Comparison of ENCODE assay signal across 16 cellular contexts in genomic region chr11:3047637-3048036, GRCh38. TPM values are rescaled to one million over a fixed set of nuclear protein-coding genes. Genes with fewer than 3 reads are reported as not detected.
DNase-seq lines count a peak whose midpoint lies in the region; ATAC-seq, FAIRE-seq and TF ChIP-seq lines count a peak whose summit lies in the region.
"Had no signal": no experiment of that assay in that cellular context is flagged by ENCODE, and none has a peak within 500 bp of the region (broad histone marks: within the 10 kb centered on the region; RNA-seq: fewer than 3 reads in every experiment).

No MANE protein-coding gene starts in this region.

- H3K14ac ChIP-seq in mesenchymal stem cell (ENCODE audit: low read length in 2 of 2): peak overlapping the region in 1 of 2 experiments; percentile 2

- peak overlapping the region in 1 of 2 experiments; percentile 7 for H3K18ac ChIP-seq in mesenchymal stem cell (ENCODE audit: low read depth in 1 of 2, low read length in 2 of 2)

- no peak for TF ChIP-seq EP300 in GM12878 (IDR thresholded peaks at IDR 0.05; ENCODE audit: borderline replicate concordance in 1 of 2, control insufficient read depth in 1 of 2, low read depth in 2 of 2, low read length in 2 of 2)

- H2AFZ ChIP-seq in GM23338 (no peak overlapping the region), GM12878 (ENCODE audit: control insufficient read depth, low read depth, low read length) (no peak overlapping the region), mesenchymal stem cell (ENCODE audit: low read depth, low read length) (no peak overlapping the region)

- no peaks in the 10 kb centered on the region for H3K9me3 ChIP-seq in GM12878 (replicated peaks; ENCODE audit: control insufficient read depth, insufficient read depth, low read length)
- no peaks in the 10 kb centered on the region for H3K9me3 ChIP-seq in mesenchymal stem cell (ENCODE audit: control insufficient read depth, low read length)
- H3K9me3 ChIP-seq: SJCRH30 had no signal

- peaks cover 25% of the 10 kb centered on the region for H3K79me1 ChIP-seq in mesenchymal stem cell (replicated peaks; ENCODE audit: low read length, poor library complexity, severe bottlenecking)

- no peak overlapping the region for H4K8ac ChIP-seq in mesenchymal stem cell (ENCODE audit: low read length)

- H4K20me1 ChIP-seq in GM23338 (replicated peaks; ENCODE audit: insufficient read depth): peaks cover 62% of the 10 kb centered on the region; the same call in 1 of the 2 replicates
- peaks cover 3% of the 10 kb centered on the region; the same call in 1 of the 2 replicates for H4K20me1 ChIP-seq in GM12878 (ENCODE audit: control insufficient read depth, insufficient read depth)

- peak overlapping the region; percentile 43 for H3K27ac Mint-ChIP-seq in activated CD4-positive, alpha-beta memory T cell treated with anti-CD3 and anti-CD28 coated beads for 36 hours
- H3K27ac Mint-ChIP-seq in activated CD4-positive, alpha-beta memory T cell treated with anti-CD3 and anti-CD28 coated beads, Interleukin-2, amount 10 ng/mL, durations not matched to agents 7 days and 5 days: no peak overlapping the region
- H3K27ac Mint-ChIP-seq in GM23338: no peak overlapping the region
- no peak overlapping the region for H3K27ac Mint-ChIP-seq in activated CD4-positive, alpha-beta T cell treated with anti-CD3 and anti-CD28 coated beads, Interleukin-2, amount 10 ng/mL, durations not matched to agents 24 days and 14 days

- no peak for ATAC-seq in GM23338
- ATAC-seq in GM12878: no peak
- ATAC-seq: HCT116 had no signal

- H2BK15ac ChIP-seq in mesenchymal stem cell (ENCODE audit: low read depth, poor library complexity, severe bottlenecking): no peak overlapping the region

- DNase-seq in activated CD4-positive, alpha-beta memory T cell treated with anti-CD3 and anti-CD28 coated beads for 36 hours: no peak
- no peak for DNase-seq in activated CD4-positive, alpha-beta memory T cell treated with anti-CD3 and anti-CD28 coated beads, Interleukin-2, amount 10 ng/mL, durations not matched to agents 7 days and 5 days
- no peak for DNase-seq in GM23338 (ENCODE audit: low spot score)
- DNase-seq in GM12878 (ENCODE audit: low read depth, low spot score): no peak
- DNase-seq in mesenchymal stem cell: no peak
- no peak for DNase-seq in activated CD4-positive, alpha-beta T cell treated with anti-CD3 and anti-CD28 coated beads, Interleukin-2, amount 10 ng/mL, durations not matched to agents 24 days and 14 days
- DNase-seq in brain microvascular endothelial cell: no peak
- no peak for DNase-seq in RKO (ENCODE audit: low spot score)
- DNase-seq: C1 segment of cervical spinal cord, DMS 273 treated with DMSO at 0.1 percent for 48 hours, NCI-H2227 treated with DMSO at 0.1 percent for 48 hours, NCI-H526, RPMI8226, SJCRH30 had no signal

- no peak for TF ChIP-seq RAD21 in GM12878 (IDR thresholded peaks at IDR 0.05; ENCODE audit: insufficient read depth, low read depth, low read length)

- H3K27me3 ChIP-seq in GM23338 (ENCODE audit: insufficient read depth): no peaks in the 10 kb centered on the region
- H3K27me3 ChIP-seq in GM12878 (replicated peaks in 1 of 2; ENCODE audit: control insufficient read depth in 2 of 2, insufficient read depth in 2 of 2, low read length in 1 of 2): no peaks in the 10 kb centered on the region
- no peaks in the 10 kb centered on the region for H3K27me3 ChIP-seq in mesenchymal stem cell (ENCODE audit: control insufficient read depth in 1 of 2, insufficient read depth in 1 of 2, low read length in 2 of 2)
- H3K27me3 ChIP-seq in brain microvascular endothelial cell (replicated peaks): no peaks in the 10 kb centered on the region
- H3K27me3 ChIP-seq: SJCRH30 had no signal

- H3K4me2 ChIP-seq in GM23338 (no peak overlapping the region), GM12878 (ENCODE audit: control insufficient read depth, insufficient read depth) (no peak overlapping the region), mesenchymal stem cell (ENCODE audit: low read length, poor library complexity, severe bottlenecking) (no peak overlapping the region)

- no TSS peak for BruUV-seq in GM12878 (replicated peaks; lab: Mats Ljungman, UMichigan)

- H3K79me2 ChIP-seq in GM23338 (replicated peaks; ENCODE audit: insufficient read depth) (peaks cover 100% of the 10 kb centered on the region), GM12878 (ENCODE audit: control insufficient read depth, insufficient read depth, low read length) (peaks cover 53% of the 10 kb centered on the region)

- FAIRE-seq in GM12878 (lab: Jason Lieb, UNC): no peak

- H2BK12ac ChIP-seq in mesenchymal stem cell (ENCODE audit: low read length in 2 of 2): peak overlapping the region in 1 of 2 experiments; percentile 0

- H3K36me3 Mint-ChIP-seq in activated CD4-positive, alpha-beta memory T cell treated with anti-CD3 and anti-CD28 coated beads for 36 hours: peaks cover 14% of the 10 kb centered on the region
- H3K36me3 Mint-ChIP-seq in activated CD4-positive, alpha-beta memory T cell treated with anti-CD3 and anti-CD28 coated beads, Interleukin-2, amount 10 ng/mL, durations not matched to agents 7 days and 5 days (ENCODE audit: low read depth): peaks cover 51% of the 10 kb centered on the region
- H3K36me3 Mint-ChIP-seq in GM23338 (ENCODE audit: low read depth): peaks cover 43% of the 10 kb centered on the region
- H3K36me3 Mint-ChIP-seq in activated CD4-positive, alpha-beta T cell treated with anti-CD3 and anti-CD28 coated beads, Interleukin-2, amount 10 ng/mL, durations not matched to agents 24 days and 14 days (ENCODE audit: low read depth): peaks cover 19% of the 10 kb centered on the region

- H2BK120ac ChIP-seq in mesenchymal stem cell (ENCODE audit: low read depth, low read length): no peak overlapping the region

- 97% methylated on average over 16 of the region's 16 CpGs for WGBS in GM12878 (ENCODE audit: insufficient coverage, insufficient replicate concordance, low lambda C conversion rate, missing lambda C conversion rate)
- 94% methylated on average over 16 of the region's 16 CpGs for WGBS in mesenchymal stem cell

- H3K4me1 ChIP-seq in GM23338 (ENCODE audit: insufficient read depth) (peaks cover 15% of the 10 kb centered on the region), GM12878 (ENCODE audit: control insufficient read depth, insufficient read depth, low read length) (peaks cover 29% of the 10 kb centered on the region), mesenchymal stem cell (ENCODE audit: control insufficient read depth, insufficient read depth, low read depth, low read length) (peaks cover 71% of the 10 kb centered on the region)

- no peaks in the 10 kb centered on the region for H3K27me3 Mint-ChIP-seq in activated CD4-positive, alpha-beta memory T cell treated with anti-CD3 and anti-CD28 coated beads for 36 hours
- H3K27me3 Mint-ChIP-seq in activated CD4-positive, alpha-beta memory T cell treated with anti-CD3 and anti-CD28 coated beads, Interleukin-2, amount 10 ng/mL, durations not matched to agents 7 days and 5 days: no peaks in the 10 kb centered on the region
- H3K27me3 Mint-ChIP-seq in GM23338 (ENCODE audit: insufficient read depth, low read depth, poor library complexity): peaks cover 12% of the 10 kb centered on the region
- no peaks in the 10 kb centered on the region for H3K27me3 Mint-ChIP-seq in activated CD4-positive, alpha-beta T cell treated with anti-CD3 and anti-CD28 coated beads, Interleukin-2, amount 10 ng/mL, durations not matched to agents 24 days and 14 days

- no peak overlapping the region for H3K4ac ChIP-seq in mesenchymal stem cell (ENCODE audit: low read depth in 1 of 2, low read length in 2 of 2)

- no peak overlapping the region for H3K4me3 Mint-ChIP-seq in activated CD4-positive, alpha-beta memory T cell treated with anti-CD3 and anti-CD28 coated beads for 36 hours
- H3K4me3 Mint-ChIP-seq in activated CD4-positive, alpha-beta memory T cell treated with anti-CD3 and anti-CD28 coated beads, Interleukin-2, amount 10 ng/mL, durations not matched to agents 7 days and 5 days: no peak overlapping the region
- no peak overlapping the region for H3K4me3 Mint-ChIP-seq in GM23338
- no peak overlapping the region for H3K4me3 Mint-ChIP-seq in activated CD4-positive, alpha-beta T cell treated with anti-CD3 and anti-CD28 coated beads, Interleukin-2, amount 10 ng/mL, durations not matched to agents 24 days and 14 days

- SMC1A ChIA-PET in GM12878 (lab: Charles Lee; ENCODE audit: uncharacterized antibody, unreplicated experiment): interaction anchor here (0.6 kb wide), 1 partner anchor 10 kb away, joined by 3 read pairs; no protein-coding TSS in a partner anchor

- no peaks in the 10 kb centered on the region for H3K9me3 Mint-ChIP-seq in activated CD4-positive, alpha-beta memory T cell treated with anti-CD3 and anti-CD28 coated beads for 36 hours
- no peaks in the 10 kb centered on the region for H3K9me3 Mint-ChIP-seq in activated CD4-positive, alpha-beta memory T cell treated with anti-CD3 and anti-CD28 coated beads, Interleukin-2, amount 10 ng/mL, durations not matched to agents 7 days and 5 days
- H3K9me3 Mint-ChIP-seq in GM23338: no peaks in the 10 kb centered on the region
- no peaks in the 10 kb centered on the region for H3K9me3 Mint-ChIP-seq in activated CD4-positive, alpha-beta T cell treated with anti-CD3 and anti-CD28 coated beads, Interleukin-2, amount 10 ng/mL, durations not matched to agents 24 days and 14 days

- H3K36me3 ChIP-seq in GM23338 (ENCODE audit: insufficient read depth): no peaks in the 10 kb centered on the region; the same call in none of the 2 replicates
- peaks cover 0 to 17% of the 10 kb centered on the region in 2 experiments; a peak in 2 of 4 replicates for H3K36me3 ChIP-seq in GM12878 (ENCODE audit: control insufficient read depth in 2 of 2, insufficient read depth in 2 of 2, low read length in 1 of 2)
- H3K36me3 ChIP-seq in mesenchymal stem cell (ENCODE audit: control insufficient read depth in 1 of 2, insufficient read depth in 2 of 2, low read depth in 1 of 2, low read length in 2 of 2): peaks cover 39 to 40% of the 10 kb centered on the region in 2 experiments
- peaks cover 11% of the 10 kb centered on the region for H3K36me3 ChIP-seq in brain microvascular endothelial cell (replicated peaks)

- no peaks in the 10 kb centered on the region for H3F3A ChIP-seq in GM23338 (replicated peaks; ENCODE audit: low read depth)

- peaks cover 40% of the 10 kb centered on the region for H3K4me1 Mint-ChIP-seq in activated CD4-positive, alpha-beta memory T cell treated with anti-CD3 and anti-CD28 coated beads for 36 hours (ENCODE audit: low read depth)
- H3K4me1 Mint-ChIP-seq in activated CD4-positive, alpha-beta memory T cell treated with anti-CD3 and anti-CD28 coated beads, Interleukin-2, amount 10 ng/mL, durations not matched to agents 7 days and 5 days: peaks cover 38% of the 10 kb centered on the region
- peaks cover 37% of the 10 kb centered on the region for H3K4me1 Mint-ChIP-seq in GM23338
- peaks cover 16% of the 10 kb centered on the region for H3K4me1 Mint-ChIP-seq in activated CD4-positive, alpha-beta T cell treated with anti-CD3 and anti-CD28 coated beads, Interleukin-2, amount 10 ng/mL, durations not matched to agents 24 days and 14 days

- TF ChIP-seq POLR2A in GM12878 (IDR thresholded peaks at IDR 0.05; ENCODE audit: low read depth, low read length): peak; percentile 47

- peak overlapping the region; percentile 47 for H2AK5ac ChIP-seq in mesenchymal stem cell (ENCODE audit: low read length, severe bottlenecking)

- CTCF ChIA-PET in activated CD4-positive, alpha-beta memory T cell treated with anti-CD3 and anti-CD28 coated beads for 36 hours (lab: Charles Lee): interaction anchor here (1.0 to 5.0 kb wide), 5 partner anchors 10 to 44 kb away, joined by 3 to 64 read pairs (median 7); no protein-coding TSS in a partner anchor
- CTCF ChIA-PET in activated CD4-positive, alpha-beta memory T cell treated with anti-CD3 and anti-CD28 coated beads, Interleukin-2, amount 10 ng/mL, durations not matched to agents 7 days and 5 days (lab: Charles Lee): interaction anchor here (6.4 kb wide), 1 partner anchor 10 kb away, joined by 35 read pairs; no protein-coding TSS in a partner anchor
- CTCF ChIA-PET in GM12878 (lab: Yijun Ruan, JAX): interaction anchor here (0.7 to 8.2 kb wide), 4 partner anchors 10 to 43 kb away, joined by 4 to 95 read pairs (median 40); partner anchors contain the start of gene CARS1

- no peak overlapping the region for H4K91ac ChIP-seq in mesenchymal stem cell (ENCODE audit: low read length)

- in situ Hi-C loops in GM12878 (cut with MboI) (no loop called here), brain microvascular endothelial cell (cut with HindIII; ENCODE audit: low pct_ligation_motif_present, low sequenced_read_pairs) (no loop called here)

- intact Hi-C loops in activated CD4-positive, alpha-beta memory T cell treated with anti-CD3 and anti-CD28 coated beads for 36 hours (cut with micrococcal nuclease): no loop called here
- intact Hi-C loops in GM12878 (cut with micrococcal nuclease; ENCODE audit: unreplicated experiment): no loop called here
- intact Hi-C loops in activated CD4-positive, alpha-beta T cell treated with anti-CD3 and anti-CD28 coated beads, Interleukin-2, amount 10 ng/mL, durations not matched to agents 24 days and 14 days (cut with micrococcal nuclease): no loop called here

- H3K23ac ChIP-seq in mesenchymal stem cell (ENCODE audit: low read length in 2 of 2): no peak overlapping the region

- TF ChIP-seq CTCF in GM23338 (conservative IDR thresholded peaks at IDR 0.05; ENCODE audit: low read depth in 2 of 2) (no peak), GM12878 (IDR thresholded peaks at IDR 0.05 in 2 of 3, conservative IDR thresholded peaks at IDR 0.05 in 1 of 3; ENCODE audit: control insufficient read depth in 2 of 3, extremely low read depth in 1 of 3, insufficient read depth in 1 of 3, low read depth in 3 of 3, low read length in 3 of 3) (no peak), brain microvascular endothelial cell (IDR thresholded peaks at IDR 0.05; ENCODE audit: low read depth, low read length, missing control alignments) (no peak)

- RAD21 ChIA-PET in GM12878 (lab: Charles Lee; ENCODE audit: unreplicated experiment): no interaction called here

- no peak overlapping the region for H2BK5ac ChIP-seq in mesenchymal stem cell (ENCODE audit: low read depth, low read length, poor library complexity, severe bottlenecking)

- H3K4me3 ChIP-seq in GM23338: no peak overlapping the region
- no peak overlapping the region for H3K4me3 ChIP-seq in GM12878
- H3K4me3 ChIP-seq in mesenchymal stem cell (ENCODE audit: insufficient read depth in 1 of 2, low read depth in 1 of 2, low read length in 2 of 2): no peak overlapping the region
- H3K4me3 ChIP-seq in brain microvascular endothelial cell (ENCODE audit: low read depth, low read length): no peak overlapping the region
- H3K4me3 ChIP-seq: SJCRH30 had no signal

- H3K9ac ChIP-seq in GM12878 (ENCODE audit: control insufficient read depth, insufficient read depth, low read length): no peak overlapping the region
- no peak overlapping the region for H3K9ac ChIP-seq in mesenchymal stem cell (ENCODE audit: low read length)

- H3K9me2 ChIP-seq in GM23338 (ENCODE audit: insufficient read depth): no peaks in the 10 kb centered on the region

- POLR2A ChIA-PET in activated CD4-positive, alpha-beta memory T cell treated with anti-CD3 and anti-CD28 coated beads for 36 hours (lab: Charles Lee): no interaction called here
- POLR2A ChIA-PET in activated CD4-positive, alpha-beta memory T cell treated with anti-CD3 and anti-CD28 coated beads, Interleukin-2, amount 10 ng/mL, durations not matched to agents 7 days and 5 days (lab: Charles Lee): interaction anchor here (0.8 to 0.9 kb wide), 2 partner anchors 9 to 33 kb away, joined by 3 to 6 read pairs; partner anchors contain the start of gene CARS1
- POLR2A ChIA-PET in GM12878 (lab: Charles Lee): interaction anchor here (1.1 kb wide), 1 partner anchor 13 kb away, joined by 3 read pairs; no protein-coding TSS in a partner anchor

- H3K27ac ChIP-seq in GM23338 (ENCODE audit: low read depth): peak overlapping the region; percentile 32; the same call in 1 of the 2 replicates
- no peak overlapping the region for H3K27ac ChIP-seq in GM12878 (ENCODE audit: control insufficient read depth, insufficient read depth)
- H3K27ac ChIP-seq in mesenchymal stem cell (ENCODE audit: low read length, poor library complexity, severe bottlenecking): no peak overlapping the region
- no peak overlapping the region for H3K27ac ChIP-seq in brain microvascular endothelial cell
- H3K27ac ChIP-seq: 22Rv1, SJCRH30 had no signal

RNA-seq across cellular contexts. Expression of gene CARS1, which starts 9.6 kb away (rescaled TPM):
- 10 to 100 TPM; 94.7 to 97.5 TPM for total RNA-seq in activated CD4-positive, alpha-beta memory T cell treated with anti-CD3 and anti-CD28 coated beads for 36 hours
- total RNA-seq in activated CD4-positive, alpha-beta memory T cell treated with anti-CD3 and anti-CD28 coated beads, Interleukin-2, amount 10 ng/mL, durations not matched to agents 7 days and 5 days: 100 to 1,000 TPM; 106 to 121 TPM
- total RNA-seq in GM23338 (2014; rRNA removed; shearing (Covaris generic)): 94.1 and 95.9 TPM in 2 replicates
- polyA plus RNA-seq in GM23338 (2016; fragmentation: Nextera tagmentation; extraction: Ambion mirVana): 71.0 and 72.9 TPM in 2 replicates
- 82.2 and 99.9 TPM in 2 replicates for total RNA-seq in GM12878 (2013; cell fraction: nucleolus; rRNA removed)
- total RNA-seq in GM12878 (2014; rRNA removed): 42.2 and 44.1 TPM in 2 replicates
- total RNA-seq in GM12878 (2014; rRNA removed; fragmentation: Illumina TruSeq; extraction: Trizol): 32.9 and 33.9 TPM in 2 replicates
- total RNA-seq in GM12878 (2021): 49.2 TPM in 2 replicates
- polyA plus RNA-seq in GM12878 (2011; ENCODE audit: low read depth): 31.3 TPM
- 51.4 and 60.6 TPM in 2 replicates for polyA plus RNA-seq in GM12878 (2011; rRNA removed)
- 43.0 and 45.6 TPM in 2 replicates for polyA plus RNA-seq in GM12878 (2011; cell fraction: cytosol; rRNA removed)
- polyA plus RNA-seq in GM12878 (2011; cell fraction: nucleus; rRNA removed): 128 and 145 TPM in 2 replicates
- 44.0 and 47.5 TPM in 2 replicates for polyA plus RNA-seq in GM12878 (2012)
- 35.7 and 42.9 TPM in 2 replicates for polyA plus RNA-seq in GM12878 (2014; fragmentation: Illumina TruSeq; extraction: Trizol)
- 10 to 100 TPM in 1 of 2 experiments, 1 to 10 TPM in 1; 7.8 to 19.7 TPM for polyA plus RNA-seq in GM12878 (2014; fragmentation: Nextera tagmentation; extraction: Ambion mirVana)
- 51.0 and 52.5 TPM in 2 replicates for polyA plus RNA-seq in GM12878 (2014; rRNA removed)
- polyA plus RNA-seq in GM12878 (2016; fragmentation: Nextera tagmentation; extraction: Ambion mirVana): 10 to 100 TPM; 48.6 to 51.7 TPM
- polyA minus RNA-seq in GM12878 (2011; rRNA and poly(A)+ RNA removed): 41.5 and 48.6 TPM in 2 replicates
- 16.4 and 20.3 TPM in 2 replicates for polyA minus RNA-seq in GM12878 (2011; cell fraction: cytosol; rRNA and poly(A)+ RNA removed)
- 46.5 and 65.3 TPM in 2 replicates for polyA minus RNA-seq in GM12878 (2011; cell fraction: nucleus; rRNA and poly(A)+ RNA removed)
- 70.6 TPM for polyA plus RNA-seq in mesenchymal stem cell (2013, experiment 1 of 2)
- 69.9 TPM for polyA plus RNA-seq in mesenchymal stem cell (2013, experiment 2 of 2)
- total RNA-seq in activated CD4-positive, alpha-beta T cell treated with anti-CD3 and anti-CD28 coated beads, Interleukin-2, amount 10 ng/mL, durations not matched to agents 24 days and 14 days: 56.5 and 63.1 TPM in 2 replicates

RNA-seq across cellular contexts. Expression of gene NAP1L4, which starts 55.5 kb away (rescaled TPM):
- total RNA-seq in activated CD4-positive, alpha-beta memory T cell treated with anti-CD3 and anti-CD28 coated beads for 36 hours: 100 to 1,000 TPM; 261 to 263 TPM
- total RNA-seq in activated CD4-positive, alpha-beta memory T cell treated with anti-CD3 and anti-CD28 coated beads, Interleukin-2, amount 10 ng/mL, durations not matched to agents 7 days and 5 days: 100 to 1,000 TPM; 299 to 314 TPM
- total RNA-seq in GM23338 (2014; rRNA removed; shearing (Covaris generic)): 181 and 183 TPM in 2 replicates
- polyA plus RNA-seq in GM23338 (2016; fragmentation: Nextera tagmentation; extraction: Ambion mirVana) (171 and 189 TPM in 2 replicates), GM12878 (2011; rRNA removed) (100 and 159 TPM in 2 replicates), GM12878 (2014; fragmentation: Illumina TruSeq; extraction: Trizol) (127 and 140 TPM in 2 replicates), GM12878 (2014; fragmentation: Nextera tagmentation; extraction: Ambion mirVana) (10 to 100 TPM; 24.8 to 44.0 TPM), GM12878 (2014; rRNA removed) (121 TPM in 2 replicates), GM12878 (2016; fragmentation: Nextera tagmentation; extraction: Ambion mirVana) (100 to 1,000 TPM; 181 to 198 TPM)
- 427 and 452 TPM in 2 replicates for total RNA-seq in GM12878 (2013; cell fraction: nucleolus; rRNA removed)
- total RNA-seq in GM12878 (2014; rRNA removed) (103 and 107 TPM in 2 replicates), GM12878 (2014; rRNA removed; fragmentation: Illumina TruSeq; extraction: Trizol) (100 and 101 TPM in 2 replicates), GM12878 (2021) (128 and 130 TPM in 2 replicates)
- 48.1 TPM for polyA plus RNA-seq in GM12878 (2011; ENCODE audit: low read depth)
- polyA plus RNA-seq in GM12878 (2011; cell fraction: cytosol; rRNA removed): 64.8 and 80.3 TPM in 2 replicates
- 141 and 157 TPM in 2 replicates for polyA plus RNA-seq in GM12878 (2011; cell fraction: nucleus; rRNA removed)
- polyA plus RNA-seq in GM12878 (2012): 71.3 and 83.1 TPM in 2 replicates
- polyA minus RNA-seq in GM12878 (2011; rRNA and poly(A)+ RNA removed): 62.6 and 97.0 TPM in 2 replicates
- 28.8 and 30.2 TPM in 2 replicates for polyA minus RNA-seq in GM12878 (2011; cell fraction: cytosol; rRNA and poly(A)+ RNA removed)
- polyA minus RNA-seq in GM12878 (2011; cell fraction: nucleus; rRNA and poly(A)+ RNA removed): 52.5 and 71.7 TPM in 2 replicates
- polyA plus RNA-seq in mesenchymal stem cell (2013, experiment 1 of 2): 67.4 TPM
- 68.8 TPM for polyA plus RNA-seq in mesenchymal stem cell (2013, experiment 2 of 2)
- 263 and 272 TPM in 2 replicates for total RNA-seq in activated CD4-positive, alpha-beta T cell treated with anti-CD3 and anti-CD28 coated beads, Interleukin-2, amount 10 ng/mL, durations not matched to agents 24 days and 14 days
